2 cellular contexts compared by ENCODE assay signal in genomic region chr5:57412010-57412409, GRCh38.
TF ChIP-seq lines count a peak whose summit lies in the region.

No MANE protein-coding gene starts in this region.

TF ChIP-seq in liver, 16 proteins besides CTCF, POLR2A, EP300 and RAD21 (continued from another document):
- no peak for TF ChIP-seq ZBTB33 (IDR thresholded peaks at IDR 0.05)
- TF ChIP-seq FOXA2 (IDR thresholded peaks at IDR 0.05) = no peak
- TF ChIP-seq GABPA (IDR thresholded peaks at IDR 0.05 in 1 of 2, conservative IDR thresholded peaks at IDR 0.05 in 1 of 2) = no peak
- TF ChIP-seq JUND (IDR thresholded peaks at IDR 0.05) = no peak
- TF ChIP-seq REST (IDR thresholded peaks at IDR 0.05) = no peak

TF ChIP-seq in HepG2, 621 proteins besides CTCF, POLR2A, EP300 and RAD21 (continued from another document):
- TF ChIP-seq ZBTB26 (CRISPR knock-in tag; IDR thresholded peaks at IDR 0.05; ENCODE audit: borderline replicate concordance) (no peak), ADNP (CRISPR knock-in tag; IDR thresholded peaks at IDR 0.05) (no peak), ZNF441 (CRISPR knock-in tag; IDR thresholded peaks at IDR 0.05; ENCODE audit: borderline replicate concordance) (no peak), SKI (IDR thresholded peaks at IDR 0.05; ENCODE audit: partially characterized antibody) (no peak), HMG20A (CRISPR knock-in tag; IDR thresholded peaks at IDR 0.05; ENCODE audit: borderline replicate concordance) (no peak), DR1 (CRISPR knock-in tag; IDR thresholded peaks at IDR 0.05) (no peak), ZNF816 (CRISPR knock-in tag; IDR thresholded peaks at IDR 0.05; ENCODE audit: borderline replicate concordance) (no peak), PHF21A (CRISPR knock-in tag; IDR thresholded peaks at IDR 0.05) (no peak), ZKSCAN1 (IDR thresholded peaks at IDR 0.05; ENCODE audit: low read length) (no peak), ZNF260 (CRISPR knock-in tag; IDR thresholded peaks at IDR 0.05; ENCODE audit: borderline replicate concordance, low read depth) (no peak), FOXA1 (IDR thresholded peaks at IDR 0.05) (no peak), FOXA1 (CRISPR knock-in tag; IDR thresholded peaks at IDR 0.05) (no peak), ZNF557 (CRISPR knock-in tag; IDR thresholded peaks at IDR 0.05) (no peak), ZNF430 (CRISPR knock-in tag; IDR thresholded peaks at IDR 0.05) (no peak)
- TF ChIP-seq, protein P1, sequence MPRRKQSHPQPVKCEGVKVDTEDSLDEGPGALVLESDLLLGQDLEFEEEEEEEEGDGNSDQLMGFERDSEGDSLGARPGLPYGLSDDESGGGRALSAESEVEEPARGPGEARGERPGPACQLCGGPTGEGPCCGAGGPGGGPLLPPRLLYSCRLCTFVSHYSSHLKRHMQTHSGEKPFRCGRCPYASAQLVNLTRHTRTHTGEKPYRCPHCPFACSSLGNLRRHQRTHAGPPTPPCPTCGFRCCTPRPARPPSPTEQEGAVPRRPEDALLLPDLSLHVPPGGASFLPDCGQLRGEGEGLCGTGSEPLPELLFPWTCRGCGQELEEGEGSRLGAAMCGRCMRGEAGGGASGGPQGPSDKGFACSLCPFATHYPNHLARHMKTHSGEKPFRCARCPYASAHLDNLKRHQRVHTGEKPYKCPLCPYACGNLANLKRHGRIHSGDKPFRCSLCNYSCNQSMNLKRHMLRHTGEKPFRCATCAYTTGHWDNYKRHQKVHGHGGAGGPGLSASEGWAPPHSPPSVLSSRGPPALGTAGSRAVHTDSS (CRISPR knock-in tag; conservative IDR thresholded peaks at IDR 0.05) = no peak
- TF ChIP-seq, protein P2, sequence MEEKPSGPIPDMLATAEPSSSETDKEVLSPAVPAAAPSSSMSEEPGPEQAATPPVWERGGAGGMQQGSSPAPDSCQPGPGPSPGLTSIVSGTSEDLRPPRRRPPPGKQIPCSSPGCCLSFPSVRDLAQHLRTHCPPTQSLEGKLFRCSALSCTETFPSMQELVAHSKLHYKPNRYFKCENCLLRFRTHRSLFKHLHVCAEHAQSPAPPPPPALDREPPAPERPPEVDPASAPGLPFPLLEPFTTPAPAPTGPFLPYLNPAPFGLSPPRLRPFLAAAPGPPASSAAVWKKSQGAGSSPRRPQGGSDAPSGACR (CRISPR knock-in tag; IDR thresholded peaks at IDR 0.05) = no peak
